In genomic region chr15:39622660-39623549, GRCh38 we compare ENCODE assay signal across 11 cellular contexts. TPM values are rescaled to one million over a fixed set of nuclear protein-coding genes. Genes with fewer than 3 reads are reported as not detected.
DNase-seq lines count a peak whose midpoint lies in the region; ATAC-seq and TF ChIP-seq lines count a peak whose summit lies in the region.
"Had no signal": no experiment of that assay in that cellular context is flagged by ENCODE, and none has a peak within 500 bp of the region (broad histone marks: within the 10 kb centered on the region; RNA-seq: fewer than 3 reads in every experiment).

No MANE protein-coding gene starts in this region.

- H3K9me3 Mint-ChIP-seq in chondrocyte (ENCODE audit: low read depth): peaks cover 2% of the 10 kb centered on the region

- peak overlapping the region; percentile 50 for H3K4me3 ChIP-seq in Loucy (ENCODE audit: low read length, poor library complexity, severe bottlenecking)
- H3K4me3 ChIP-seq: esophagus muscularis mucosa, right atrium auricular region had no signal

- H3K4me2 ChIP-seq in Loucy (ENCODE audit: low read depth, low read length, poor library complexity, severe bottlenecking): peak overlapping the region; percentile 72

- peaks cover 54% of the 10 kb centered on the region for H3K4me1 ChIP-seq in Loucy (ENCODE audit: insufficient read depth, low read length, poor library complexity, severe bottlenecking)

- H3F3A ChIP-seq in Loucy (ENCODE audit: low read depth): peaks cover 20% of the 10 kb centered on the region

- H3K36me3 ChIP-seq in Loucy (ENCODE audit: insufficient read depth, low read length): no peaks in the 10 kb centered on the region
- H3K36me3 ChIP-seq: esophagus muscularis mucosa, right atrium auricular region had no signal

- H3K4me3 Mint-ChIP-seq in chondrocyte (ENCODE audit: unreplicated experiment): no peak overlapping the region

- no peaks in the 10 kb centered on the region for H3K9me3 ChIP-seq in Loucy (ENCODE audit: insufficient read depth, low read depth, low read length)
- H3K9me3 ChIP-seq: esophagus muscularis mucosa, right atrium auricular region had no signal

- no peaks in the 10 kb centered on the region for H3K36me3 Mint-ChIP-seq in chondrocyte (ENCODE audit: low read depth)

- TF ChIP-seq CTCF in Loucy (conservative IDR thresholded peaks at IDR 0.05; ENCODE audit: low read length) (no peak), chondrocyte (IDR thresholded peaks at IDR 0.05) (no peak)

- no peaks in the 10 kb centered on the region for H3K9me2 ChIP-seq in Loucy (replicated peaks; ENCODE audit: low read depth, low read length)

- no peak overlapping the region for H3K27ac Mint-ChIP-seq in chondrocyte (ENCODE audit: unreplicated experiment)

- no peaks in the 10 kb centered on the region for H3K79me2 ChIP-seq in Loucy (ENCODE audit: insufficient read depth, low read length)

- H3K27me3 Mint-ChIP-seq in chondrocyte (ENCODE audit: low read depth): no peaks in the 10 kb centered on the region

- peak; percentile 6 for ATAC-seq in GM19372 (IDR thresholded peaks at IDR 0.05; ENCODE audit: low read depth, unreplicated experiment)

- peaks cover 28% of the 10 kb centered on the region for H3K4me1 Mint-ChIP-seq in chondrocyte (ENCODE audit: low read depth)

- no peaks in the 10 kb centered on the region for H3K27me3 ChIP-seq in Loucy (ENCODE audit: insufficient read depth, low read length, poor library complexity, severe bottlenecking)
- H3K27me3 ChIP-seq: esophagus muscularis mucosa, right atrium auricular region had no signal

- peak overlapping the region; percentile 35 for H3K9ac ChIP-seq in Loucy (ENCODE audit: low read depth, low read length, poor library complexity, severe bottlenecking)

- H2AFZ ChIP-seq in Loucy (ENCODE audit: low read length): peak overlapping the region; percentile 44

- H4K20me1 ChIP-seq in Loucy (ENCODE audit: insufficient read depth, low read length, poor library complexity, severe bottlenecking): no peaks in the 10 kb centered on the region

- DNase-seq in COR-L47 (lab: John Stamatoyannopoulos, UW): peak; percentile 32
- peak; percentile 12 for DNase-seq in cerebellar cortex (ENCODE audit: low spot score)
- no peak for DNase-seq in SKM-1 (lab: John Stamatoyannopoulos, UW; ENCODE audit: unreplicated experiment)
- DNase-seq in GM19240 (ENCODE audit: insufficient read length, low spot score): no peak
- DNase-seq in chondrocyte (ENCODE audit: low spot score): no peak
- DNase-seq in RPMI8226: no peak
- DNase-seq: trophoblast cell had no signal

RNA-seq across cellular contexts. Expression of gene THBS1, which starts 42.0 kb away (rescaled TPM):
- 1,967 to 2,361 TPM (median 2,311 TPM) in 3 replicates for total RNA-seq in chondrocyte

Comparison
In these comparisons a context has a peak if more than half of its experiments do, and no peak if none do; other contexts are left out.
1. DNase-seq: peak in COR-L47 (single experiment) and cerebellar cortex (single experiment); none in SKM-1 (single experiment), GM19240 (single experiment), chondrocyte (single experiment) and RPMI8226 (single experiment).